9 cellular contexts compared by ENCODE assay signal in the genomic region with DNA sequence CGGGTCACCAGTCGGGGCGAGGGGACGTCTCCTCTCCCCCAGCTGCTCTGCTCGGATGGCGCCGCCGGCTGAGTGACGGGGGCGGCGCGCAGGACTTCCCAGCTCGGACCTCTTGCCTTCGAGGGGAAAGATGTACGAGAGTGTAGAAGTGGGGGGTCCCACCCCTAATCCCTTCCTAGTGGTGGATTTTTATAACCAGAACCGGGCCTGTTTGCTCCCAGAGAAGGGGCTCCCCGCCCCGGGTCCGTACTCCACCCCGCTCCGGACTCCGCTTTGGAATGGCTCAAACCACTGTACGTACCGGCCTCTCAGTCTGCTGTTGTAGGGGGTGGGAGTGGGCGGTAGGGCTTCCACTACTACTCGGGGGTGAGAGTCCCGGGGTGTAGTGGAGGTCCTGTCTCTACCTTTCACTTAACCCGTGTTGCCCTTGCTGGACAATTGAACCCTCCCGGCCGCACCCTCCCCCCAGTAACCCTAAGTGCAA. TPM values are rescaled to one million over a fixed set of nuclear protein-coding genes. Genes with fewer than 3 reads are reported as not detected.
DNase-seq lines count a peak whose midpoint lies in the region; TF ChIP-seq lines count a peak whose summit lies in the region.
"Had no signal": no experiment of that assay in that cellular context is flagged by ENCODE, and none has a peak within 500 bp of the region (broad histone marks: within the 10 kb centered on the region; RNA-seq: fewer than 3 reads in every experiment).

No MANE protein-coding gene starts in this region.

- H3K4me1 ChIP-seq in SJCRH30 (peaks cover 49% of the 10 kb centered on the region), esophagus squamous epithelium (peaks cover 54 to 99% (median 72%) of the 10 kb centered on the region in 3 donors)

- POLR2A ChIA-PET in BJ (lab: Charles Lee), result interaction anchor here (0.6 to 1.1 kb wide), 2 partner anchors 20 to 35 kb away, joined by 5 to 6 read pairs; no protein-coding TSS in a partner anchor

- H3K4me3 ChIP-seq in BJ (ENCODE audit: low read depth, low read length), result peak overlapping the region; percentile 84
- peak overlapping the region; percentile 70 for H3K4me3 ChIP-seq in SJCRH30
- H3K4me3 ChIP-seq in esophagus squamous epithelium, result peak overlapping the region; percentile 44 to 84 (median 72)

- intact Hi-C loops in esophagus squamous epithelium (cut with DNase I), result no loop called here

- no peaks in the 10 kb centered on the region for H3K9me3 Mint-ChIP-seq in neural crest cell

- H3K27me3 ChIP-seq in BJ (ENCODE audit: control insufficient read depth, insufficient read depth, low read length) (no peaks in the 10 kb centered on the region), SJCRH30 (no peaks in the 10 kb centered on the region), esophagus squamous epithelium (no peaks in the 10 kb centered on the region)

- CTCF ChIA-PET in BJ (lab: Yijun Ruan, JAX), result interaction anchor here (1.0 to 28.2 kb wide), 3 partner anchors 11 to 35 kb away, joined by 3 to 762 read pairs (median 17); partner anchors contain the start of gene RARA

- peak overlapping the region; percentile 92 for H3K4me3 Mint-ChIP-seq in neural crest cell

- H3K4me1 Mint-ChIP-seq in neural crest cell, result peaks cover 69% of the 10 kb centered on the region

- H3K9me3 ChIP-seq in SJCRH30 (replicated peaks) (no peaks in the 10 kb centered on the region), esophagus squamous epithelium (no peaks in the 10 kb centered on the region)

- H3K27me3 Mint-ChIP-seq in neural crest cell (ENCODE audit: low read depth), result peaks cover 19% of the 10 kb centered on the region

- H3K36me3 ChIP-seq in BJ (ENCODE audit: control insufficient read depth, insufficient read depth, low read length), result peaks cover 1% of the 10 kb centered on the region
- no peaks in the 10 kb centered on the region; the same call in 1 of the 2 replicates for H3K36me3 ChIP-seq in SJCRH30
- H3K36me3 ChIP-seq in esophagus squamous epithelium, result no peaks in the 10 kb centered on the region

- peak overlapping the region; percentile 14 for H3K27ac Mint-ChIP-seq in neural crest cell (ENCODE audit: unreplicated experiment)

- TF ChIP-seq CTCF in BJ (IDR thresholded peaks at IDR 0.05; ENCODE audit: insufficient read depth, low read depth, low read length), result no peak
- TF ChIP-seq CTCF in esophagus squamous epithelium (IDR thresholded peaks at IDR 0.05), result no peak
- no peak for TF ChIP-seq CTCF in neural crest cell (conservative IDR thresholded peaks at IDR 0.05)

- H3K27ac ChIP-seq in SJCRH30 (peak overlapping the region; percentile 92), esophagus squamous epithelium (peak overlapping the region; percentile 86 to 98 (median 94))

- no peaks in the 10 kb centered on the region for H3K36me3 Mint-ChIP-seq in neural crest cell (ENCODE audit: low read depth)

- DNase-seq in BJ (ENCODE audit: low read depth) (no peak), SJCRH30 (no peak), esophagus squamous epithelium (lab: John Stamatoyannopoulos, UW) (no peak), neural crest cell (ENCODE audit: low read depth, low spot score) (no peak), DMS 273 treated with DMSO at 0.1 percent for 48 hours (lab: John Stamatoyannopoulos, UW) (no peak), KG1 (lab: John Stamatoyannopoulos, UW) (no peak), T-helper 9 cell (no peak)
- DNase-seq in stimulated activated CD8-positive, alpha-beta memory T cell treated with anti-CD3 and anti-CD28 coated beads, Interleukin-4, amount 100 ng/mL, for 48 hours, result no peak

- TF ChIP-seq POLR2A in esophagus squamous epithelium (IDR thresholded peaks at IDR 0.05), result no peak

- WGBS in esophagus squamous epithelium, 2 donors, result 10 to 22% methylated on average over 4 to 6 of the region's 30 CpGs

RNA-seq across cellular contexts. Expression of gene GJD3, which starts 21.9 kb away (rescaled TPM):
- polyA plus RNA-seq in BJ (2011; rRNA removed), result 0.48 and 0.56 TPM in 2 replicates
- polyA minus RNA-seq in BJ (2011; rRNA and poly(A)+ RNA removed), result 0.26 and 0.28 TPM in 2 replicates
- not detected in 2 replicates for total RNA-seq in SJCRH30 (2014; rRNA removed; shearing (Covaris generic))
- total RNA-seq in esophagus squamous epithelium (1 to 10 TPM in 1 of 4 donors, under 1 TPM in 2, not detected in 1; 0.38 to 1.7 (median 0.47) TPM), neural crest cell (0.34 TPM in 1 of 2 replicates, not detected in the other)
- total RNA-seq: activated CD8-positive, alpha-beta memory T cell treated with anti-CD3 and anti-CD28 coated beads for 36 hours had no signal

RNA-seq across cellular contexts. Expression of gene RARA, which starts 33.6 kb away (rescaled TPM):
- 6.3 and 6.5 TPM in 2 replicates for polyA plus RNA-seq in BJ (2011; rRNA removed)
- 11.3 and 11.6 TPM in 2 replicates for polyA minus RNA-seq in BJ (2011; rRNA and poly(A)+ RNA removed)
- total RNA-seq in SJCRH30 (2014; rRNA removed; shearing (Covaris generic)), result 42.3 and 43.2 TPM in 2 replicates
- total RNA-seq in esophagus squamous epithelium (10 to 100 TPM in 2 of 4 donors, 1 to 10 TPM in 2; 6.7 to 14.2 (median 10.8) TPM), neural crest cell (22.3 and 25.9 TPM in 2 replicates)

RNA-seq across cellular contexts. Expression of gene CDC6, which starts 54.9 kb away (rescaled TPM):
- polyA plus RNA-seq in BJ (2011; rRNA removed), result 5.6 and 9.8 TPM in 2 replicates
- 3.3 and 3.9 TPM in 2 replicates for polyA minus RNA-seq in BJ (2011; rRNA and poly(A)+ RNA removed)
- 89.3 and 97.0 TPM in 2 replicates for total RNA-seq in SJCRH30 (2014; rRNA removed; shearing (Covaris generic))
- total RNA-seq in esophagus squamous epithelium (10 to 100 TPM in 2 of 4 donors, 1 to 10 TPM in 2; 2.9 to 17.8 (median 9.8) TPM), neural crest cell (94.5 and 104 TPM in 2 replicates)
